8 cellular contexts compared by ENCODE assay signal in genomic region chr1:84936116-84936810, GRCh38. TPM values are rescaled to one million over a fixed set of nuclear protein-coding genes. Genes with fewer than 3 reads are reported as not detected.
DNase-seq lines count a peak whose midpoint lies in the region; ATAC-seq and TF ChIP-seq lines count a peak whose summit lies in the region.

No MANE protein-coding gene starts in this region.

- POLR2A ChIA-PET in HEK293T (lab: Yijun Ruan, JAX), result no interaction called here
- POLR2A ChIA-PET in activated CD4-positive, alpha-beta memory T cell treated with anti-CD3 and anti-CD28 coated beads for 36 hours (lab: Charles Lee), result interaction anchor here (1.3 to 1.6 kb wide), 2 partner anchors 9 to 340 kb away, joined by 3 read pairs; partner anchors contain the start of gene BCL10

- no peaks in the 10 kb centered on the region for H3K27me3 ChIP-seq in neutrophil

- peak; percentile 18 to 40 for DNase-seq in activated CD4-positive, alpha-beta T cell treated with anti-CD3 and anti-CD28 coated beads for 4 hours
- no peak for DNase-seq in activated CD4-positive, alpha-beta T cell treated with anti-CD3 and anti-CD28 coated beads, Interleukin-2, amount 50 U/mL, for 48 hours
- DNase-seq in HEK293T (ENCODE audit: extremely low spot score) (peak; percentile 82), NCI-H2227 treated with DMSO at 0.1 percent for 48 hours (lab: John Stamatoyannopoulos, UW) (peak; percentile 50), foreskin fibroblast (peak; percentile 33 to 82)
- peak; percentile 27 for DNase-seq in activated CD4-positive, alpha-beta memory T cell treated with anti-CD3 and anti-CD28 coated beads for 36 hours

- H3K4me1 Mint-ChIP-seq in activated CD4-positive, alpha-beta memory T cell treated with anti-CD3 and anti-CD28 coated beads for 36 hours (ENCODE audit: low read depth), result peaks cover 4% of the 10 kb centered on the region

- no peaks in the 10 kb centered on the region for H3K36me3 ChIP-seq in neutrophil

- H3K4me1 ChIP-seq in neutrophil (ENCODE audit: control insufficient read depth in 1 of 2, insufficient read depth in 1 of 2, low read depth in 1 of 2, low read length in 1 of 2), result no peaks in the 10 kb centered on the region

- H3K4me3 Mint-ChIP-seq in activated CD4-positive, alpha-beta memory T cell treated with anti-CD3 and anti-CD28 coated beads for 36 hours, result no peak overlapping the region

- no peak for ATAC-seq in GM18498 (IDR thresholded peaks at IDR 0.05; ENCODE audit: unreplicated experiment)

- CTCF ChIA-PET in HEK293T (lab: Yijun Ruan, JAX), result interaction anchor here (0.6 to 1.7 kb wide), 3 partner anchors 154 to 192 kb away, joined by 3 to 15 read pairs (median 5); no protein-coding TSS in a partner anchor
- CTCF ChIA-PET in activated CD4-positive, alpha-beta memory T cell treated with anti-CD3 and anti-CD28 coated beads for 36 hours (lab: Charles Lee), result interaction anchor here (0.5 to 5.4 kb wide), 29 partner anchors 8 to 866 kb away, joined by 3 to 47 read pairs (median 3); no protein-coding TSS in a partner anchor

- peak; percentile 87 for TF ChIP-seq CTCF in foreskin fibroblast (IDR thresholded peaks at IDR 0.05; ENCODE audit: low read depth, low read length)
- peak; percentile 65 for TF ChIP-seq CTCF in neutrophil (IDR thresholded peaks at IDR 0.05)

- no peaks in the 10 kb centered on the region for H3K9me3 Mint-ChIP-seq in activated CD4-positive, alpha-beta memory T cell treated with anti-CD3 and anti-CD28 coated beads for 36 hours

- H3K4me3 ChIP-seq in foreskin fibroblast (ENCODE audit: low read depth in 1 of 2, low read length in 2 of 2) (no peak overlapping the region), neutrophil (ENCODE audit: low read depth in 1 of 2, low read length in 1 of 2) (no peak overlapping the region)

- H3K9me3 ChIP-seq in neutrophil, result no peaks in the 10 kb centered on the region

- no peak overlapping the region for H3K27ac Mint-ChIP-seq in activated CD4-positive, alpha-beta memory T cell treated with anti-CD3 and anti-CD28 coated beads for 36 hours

- intact Hi-C loops in activated CD4-positive, alpha-beta memory T cell treated with anti-CD3 and anti-CD28 coated beads for 36 hours (cut with micrococcal nuclease), result loop anchor here (1.0 to 10.0 kb wide), 5 partner anchors 154 to 494 kb away; no protein-coding TSS in a partner anchor

- no peak overlapping the region for H3K27ac ChIP-seq in neutrophil

- H3K36me3 Mint-ChIP-seq in activated CD4-positive, alpha-beta memory T cell treated with anti-CD3 and anti-CD28 coated beads for 36 hours, result peaks cover 13% of the 10 kb centered on the region

- H3K27me3 Mint-ChIP-seq in activated CD4-positive, alpha-beta memory T cell treated with anti-CD3 and anti-CD28 coated beads for 36 hours, result no peaks in the 10 kb centered on the region

TF ChIP-seq in HEK293T, 16 proteins besides CTCF, POLR2A, EP300 and RAD21:
- TF ChIP-seq LEF1 (IDR thresholded peaks at IDR 0.05; ENCODE audit: borderline replicate concordance) (no peak), ARNT (IDR thresholded peaks at IDR 0.05) (no peak), CTBP1 (IDR thresholded peaks at IDR 0.05; ENCODE audit: borderline replicate concordance) (no peak), BHLHE40 (IDR thresholded peaks at IDR 0.05; ENCODE audit: borderline replicate concordance) (no peak), FOXA1 (IDR thresholded peaks at IDR 0.05) (no peak), NFRKB (IDR thresholded peaks at IDR 0.05) (no peak), SUZ12 (IDR thresholded peaks at IDR 0.05) (no peak), L3MBTL2 (conservative IDR thresholded peaks at IDR 0.05) (no peak), TARDBP (IDR thresholded peaks at IDR 0.05) (no peak), PKNOX1 (IDR thresholded peaks at IDR 0.05) (no peak)

RNA-seq across cellular contexts. Expression of gene LPAR3, which starts 43.3 kb away (rescaled TPM):
- total RNA-seq in activated CD4-positive, alpha-beta memory T cell treated with anti-CD3 and anti-CD28 coated beads for 36 hours, result under 1 TPM; 0.36 to 0.83 TPM

Comparison
In these comparisons a context has a peak if more than half of its experiments do, and no peak if none do; other contexts are left out.
1. DNase-seq: peak in activated CD4-positive, alpha-beta T cell treated with anti-CD3 and anti-CD28 coated beads for 4 hours (2 of 2), HEK293T (single experiment), NCI-H2227 treated with DMSO at 0.1 percent for 48 hours (single experiment), activated CD4-positive, alpha-beta memory T cell treated with anti-CD3 and anti-CD28 coated beads for 36 hours (single experiment) and foreskin fibroblast (2 of 2); none in activated CD4-positive, alpha-beta T cell treated with anti-CD3 and anti-CD28 coated beads, Interleukin-2, amount 50 U/mL, for 48 hours (0 of 2).